Comparison of ENCODE assay signal across 9 cellular contexts in genomic region chr4:3075652-3075981, GRCh38. TPM values are rescaled to one million over a fixed set of nuclear protein-coding genes. Genes with fewer than 3 reads are reported as not detected.
DNase-seq lines count a peak whose midpoint lies in the region; ATAC-seq and TF ChIP-seq lines count a peak whose summit lies in the region.
"Had no signal": no experiment of that assay in that cellular context is flagged by ENCODE, and none has a peak within 500 bp of the region (broad histone marks: within the 10 kb centered on the region; RNA-seq: fewer than 3 reads in every experiment).

No MANE protein-coding gene starts in this region.

- H3K9me3 Mint-ChIP-seq in CD14-positive monocyte = no peaks in the 10 kb centered on the region
- H3K9me3 Mint-ChIP-seq in neural progenitor cell = no peaks in the 10 kb centered on the region

- DNase-seq in CD14-positive monocyte (ENCODE audit: low spot score) = no peak
- DNase-seq in MM.1S = no peak
- no peak for DNase-seq in effector memory CD4-positive, alpha-beta T cell
- DNase-seq in neural progenitor cell (ENCODE audit: low spot score) = no peak
- no peak for DNase-seq in AG20443 (ENCODE audit: low spot score)
- no peak for DNase-seq in NOMO-1 treated with DMSO at 0.1 percent for 48 hours (lab: John Stamatoyannopoulos, UW; ENCODE audit: unreplicated experiment)

- peak overlapping the region; percentile 92 for H3K4me3 Mint-ChIP-seq in CD14-positive monocyte
- H3K4me3 Mint-ChIP-seq in neural progenitor cell = peak overlapping the region; percentile 97

- TF ChIP-seq CTCF in CD14-positive monocyte (IDR thresholded peaks at IDR 0.05) = no peak
- no peak for TF ChIP-seq CTCF in MM.1S (IDR thresholded peaks at IDR 0.05; ENCODE audit: low read length)
- no peak for TF ChIP-seq CTCF in neural progenitor cell (IDR thresholded peaks at IDR 0.05)

- no peaks in the 10 kb centered on the region for H3K9me2 ChIP-seq in MM.1S (replicated peaks; ENCODE audit: insufficient read depth, low read length)

- H3K27me3 Mint-ChIP-seq in CD14-positive monocyte (ENCODE audit: low read depth in 3 of 3) (no peaks in the 10 kb centered on the region), neural progenitor cell (ENCODE audit: insufficient read depth, low read depth) (peaks cover 5% of the 10 kb centered on the region)

- no peaks in the 10 kb centered on the region for H3K9me3 ChIP-seq in MM.1S (replicated peaks; ENCODE audit: insufficient read depth, low read length)
- no peaks in the 10 kb centered on the region for H3K9me3 ChIP-seq in effector memory CD4-positive, alpha-beta T cell (ENCODE audit: control insufficient read depth, low read length)
- no peaks in the 10 kb centered on the region for H3K9me3 ChIP-seq in neural progenitor cell (ENCODE audit: low read depth)

- peaks cover 15% of the 10 kb centered on the region for H3K27me3 ChIP-seq in MM.1S (replicated peaks; ENCODE audit: insufficient read depth, low read length)
- no peaks in the 10 kb centered on the region for H3K27me3 ChIP-seq in effector memory CD4-positive, alpha-beta T cell (replicated peaks; ENCODE audit: control insufficient read depth, insufficient read depth, low read length, poor library complexity, severe bottlenecking)
- H3K27me3 ChIP-seq in neural progenitor cell = no peaks in the 10 kb centered on the region

- H3K27ac Mint-ChIP-seq in CD14-positive monocyte (peak overlapping the region; percentile 7 to 97 (median 94)), neural progenitor cell (peak overlapping the region; percentile 5)

- H3K36me3 ChIP-seq in MM.1S (replicated peaks; ENCODE audit: insufficient read depth, low read length) (no peaks in the 10 kb centered on the region), neural progenitor cell (no peaks in the 10 kb centered on the region)
- H3K36me3 ChIP-seq in effector memory CD4-positive, alpha-beta T cell (ENCODE audit: control insufficient read depth, insufficient read depth, low read length) = no peaks in the 10 kb centered on the region

- ATAC-seq in HG02884 (IDR thresholded peaks at IDR 0.05; ENCODE audit: unreplicated experiment) (no peak), GM19463 (IDR thresholded peaks at IDR 0.05; ENCODE audit: unreplicated experiment) (no peak)

- H3K27ac ChIP-seq in MM.1S (ENCODE audit: low read length) (no peak overlapping the region), neural progenitor cell (no peak overlapping the region)
- no peak overlapping the region for H3K27ac ChIP-seq in effector memory CD4-positive, alpha-beta T cell (ENCODE audit: insufficient read depth, low read length, poor library complexity, severe bottlenecking)

- intact Hi-C loops in CD14-positive monocyte (cut with micrococcal nuclease) = loop anchor here (10.0 kb wide), 2 partner anchors 219 to 1491 kb away; partner anchors contain the start of gene RGS12 (in 1 of the 2)

- peaks cover 5 to 9% of the 10 kb centered on the region in 2 donors for H3K36me3 Mint-ChIP-seq in CD14-positive monocyte
- H3K36me3 Mint-ChIP-seq in neural progenitor cell = peaks cover 4% of the 10 kb centered on the region

- H3K4me3 ChIP-seq in MM.1S (ENCODE audit: low read length) (peak overlapping the region; percentile 91), neural progenitor cell (peak overlapping the region; percentile 95)
- H3K4me3 ChIP-seq in effector memory CD4-positive, alpha-beta T cell (ENCODE audit: insufficient read depth, low read depth, low read length, poor library complexity, severe bottlenecking) = peak overlapping the region; percentile 89

- H4K20me1 ChIP-seq in MM.1S (ENCODE audit: insufficient read depth, low read length) = peaks cover 5% of the 10 kb centered on the region; the same call in 1 of the 2 replicates
- peaks cover 51% of the 10 kb centered on the region for H4K20me1 ChIP-seq in neural progenitor cell (ENCODE audit: low read depth)

- H2AFZ ChIP-seq in MM.1S (ENCODE audit: low read length) = no peak overlapping the region
- no peak overlapping the region for H2AFZ ChIP-seq in neural progenitor cell (replicated peaks)

- H3K4me1 Mint-ChIP-seq in CD14-positive monocyte (peaks cover 34% of the 10 kb centered on the region), neural progenitor cell (peaks cover 15% of the 10 kb centered on the region)

- H3F3A ChIP-seq in MM.1S (ENCODE audit: insufficient read depth, low read length) (peaks cover 4% of the 10 kb centered on the region; the same call in 1 of the 2 replicates), neural progenitor cell (ENCODE audit: low read depth) (peaks cover 12% of the 10 kb centered on the region)

- H3K79me2 ChIP-seq in MM.1S (ENCODE audit: low read length) = peaks cover 56% of the 10 kb centered on the region
- H3K79me2 ChIP-seq in neural progenitor cell (ENCODE audit: low read depth) = peaks cover 57% of the 10 kb centered on the region

- peak overlapping the region; percentile 69 for H3K4me2 ChIP-seq in MM.1S (ENCODE audit: low read depth, low read length)
- peak overlapping the region; percentile 89 for H3K4me2 ChIP-seq in neural progenitor cell

- H3K4me1 ChIP-seq in MM.1S (ENCODE audit: low read length) (peaks cover 8% of the 10 kb centered on the region), neural progenitor cell (peaks cover 16% of the 10 kb centered on the region)
- peaks cover 6% of the 10 kb centered on the region for H3K4me1 ChIP-seq in effector memory CD4-positive, alpha-beta T cell (ENCODE audit: control insufficient read depth, insufficient read depth, low read length, poor library complexity, severe bottlenecking)

- H3K9ac ChIP-seq in MM.1S (ENCODE audit: low read length) (peak overlapping the region; percentile 47; the same call in 1 of the 2 replicates), neural progenitor cell (peak overlapping the region; percentile 87)

RNA-seq across cellular contexts. Expression of gene HTT, which starts 1.1 kb away (rescaled TPM):
- polyA plus RNA-seq in CD14-positive monocyte = 1 to 10 TPM; 1.8 to 3.0 TPM
- 38.9 and 40.2 TPM in 2 replicates for total RNA-seq in neural progenitor cell (ENCODE audit: low replicate concordance)

RNA-seq across cellular contexts. Expression of gene HTT-AS, which starts 1.3 kb away (rescaled TPM):
- polyA plus RNA-seq in CD14-positive monocyte = not detected
- not detected in 2 replicates for total RNA-seq in neural progenitor cell (ENCODE audit: low replicate concordance)
- total RNA-seq: posterior vena cava had no signal
